ENCODE assay signal across 8 cellular contexts in the genomic region with DNA sequence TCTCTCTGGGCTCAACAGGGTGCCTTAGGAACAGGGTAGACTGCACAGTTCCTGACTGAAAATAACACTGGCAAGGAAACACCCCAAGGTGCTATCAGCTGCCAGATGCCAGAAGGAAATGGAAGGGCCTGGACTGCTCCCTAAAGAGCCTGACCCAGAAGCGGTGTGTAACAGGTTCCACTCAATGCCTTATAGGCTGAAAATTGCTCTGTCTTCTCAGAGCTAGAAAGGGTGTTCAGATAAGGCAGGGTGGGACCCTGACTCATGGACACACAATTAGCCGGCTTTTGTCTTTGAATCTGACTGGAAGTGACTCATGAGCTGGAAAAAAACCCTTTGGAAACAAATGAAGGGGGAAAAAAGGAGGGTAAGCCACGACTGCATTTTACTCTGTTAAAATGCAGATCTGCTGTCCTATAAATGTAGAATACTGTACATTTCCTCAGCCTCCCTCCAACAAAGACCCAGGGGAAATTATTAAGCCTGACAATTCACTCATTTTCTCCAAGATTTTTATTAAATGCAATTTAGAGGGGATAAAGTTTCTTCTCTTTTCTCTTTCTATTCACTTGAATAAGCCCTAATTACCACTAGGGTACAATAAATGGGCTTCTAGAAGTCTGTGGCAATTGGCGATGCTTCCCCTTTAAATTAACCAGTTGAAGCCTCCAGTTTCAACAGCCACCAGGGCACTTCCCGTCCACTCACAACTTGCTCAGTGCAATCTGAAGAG.
DNase-seq lines count a peak whose midpoint lies in the region; ATAC-seq, FAIRE-seq and TF ChIP-seq lines count a peak whose summit lies in the region.

No MANE protein-coding gene starts in this region.

- H3K27ac Mint-ChIP-seq in stimulated activated memory B cell treated with anti-CD40 and anti-IgM and Interleukin-4, amounts not matched to agents 10 μg/mL and 1 μg/mL and 100 μg/mL, for 72 hours = peak overlapping the region; percentile 96

- DNase-seq in HCT116 (ENCODE audit: low read depth, low spot score) (peak; percentile 97), OCI-M2 (lab: John Stamatoyannopoulos, UW; ENCODE audit: unreplicated experiment) (peak; percentile 70), GM12878 (ENCODE audit: low read depth, low spot score) (no peak), iris pigment epithelial cell (ENCODE audit: low read depth) (peak; percentile 94)

- POLR2A ChIA-PET in HCT116 (lab: Charles Lee) (interaction anchor here (0.7 to 5.6 kb wide), 11 partner anchors 10 to 307 kb away, joined by 3 to 50 read pairs (median 5); a partner anchor contains a TSS), GM12878 (lab: Charles Lee) (interaction anchor here (0.7 kb wide), 1 partner anchor 289 kb away, joined by 3 read pairs; no protein-coding TSS in a partner anchor)

- CTCF ChIA-PET in HCT116 (lab: Charles Lee) = interaction anchor here (1.5 to 1.6 kb wide), 3 partner anchors 11 to 307 kb away, joined by 3 to 5 read pairs (median 4); a partner anchor contains a TSS
- CTCF ChIA-PET in GM12878 (lab: Yijun Ruan, JAX) = interaction anchor here (0.7 to 1.1 kb wide), 2 partner anchors 40 to 158 kb away, joined by 3 to 4 read pairs; no protein-coding TSS in a partner anchor

- ATAC-seq in HCT116 = peak; percentile 65
- peak; percentile 42 for ATAC-seq in GM12878
- no peak for ATAC-seq in stimulated activated memory B cell treated with anti-CD40 and anti-IgM and Interleukin-4, amounts not matched to agents 10 μg/mL and 1 μg/mL and 100 μg/mL, for 72 hours
- ATAC-seq in GM19035 (IDR thresholded peaks at IDR 0.05; ENCODE audit: unreplicated experiment) = no peak
- ATAC-seq in GM21526 (IDR thresholded peaks at IDR 0.05; ENCODE audit: low FRiP score, unreplicated experiment) = no peak

- BruUV-seq in HCT116 (replicated peaks; lab: Mats Ljungman, UMichigan) (no TSS peak), GM12878 (replicated peaks; lab: Mats Ljungman, UMichigan) (no TSS peak)

- TF ChIP-seq RAD21 in HCT116 (IDR thresholded peaks at IDR 0.05; ENCODE audit: low read depth) (no peak), GM12878 (IDR thresholded peaks at IDR 0.05; ENCODE audit: insufficient read depth, low read depth, low read length) (no peak)

- H3K4me3 ChIP-seq in HCT116 (replicated peaks in 1 of 2; ENCODE audit: low read depth in 1 of 2, low read length in 2 of 2) (peak overlapping the region; percentile 23 to 50), GM12878 (peak overlapping the region; percentile 51; the same call in 1 of the 2 replicates)

- no peaks in the 10 kb centered on the region for H3K9me2 ChIP-seq in HCT116 (ENCODE audit: insufficient read depth)

- H3K36me3 ChIP-seq in HCT116 (ENCODE audit: control insufficient read depth in 1 of 2, insufficient read depth in 2 of 2, low read length in 2 of 2) (no peaks in the 10 kb centered on the region), GM12878 (ENCODE audit: control insufficient read depth in 2 of 2, insufficient read depth in 2 of 2, low read length in 1 of 2) (no peaks in the 10 kb centered on the region)

- no peaks in the 10 kb centered on the region for H3K9me3 Mint-ChIP-seq in stimulated activated memory B cell treated with anti-CD40 and anti-IgM and Interleukin-4, amounts not matched to agents 10 μg/mL and 1 μg/mL and 100 μg/mL, for 72 hours

- TF ChIP-seq EP300 in GM12878 (IDR thresholded peaks at IDR 0.05; ENCODE audit: borderline replicate concordance in 1 of 2, control insufficient read depth in 1 of 2, low read depth in 2 of 2, low read length in 2 of 2) = no peak

- H3K36me3 Mint-ChIP-seq in stimulated activated memory B cell treated with anti-CD40 and anti-IgM and Interleukin-4, amounts not matched to agents 10 μg/mL and 1 μg/mL and 100 μg/mL, for 72 hours = no peaks in the 10 kb centered on the region

- H3K4me2 ChIP-seq in HCT116 (ENCODE audit: low read length) (peak overlapping the region; percentile 78), GM12878 (ENCODE audit: control insufficient read depth, insufficient read depth) (peak overlapping the region; percentile 56)

- no peak for TF ChIP-seq CTCF in C4-2B (conservative IDR thresholded peaks at IDR 0.05)
- TF ChIP-seq CTCF in HCT116 (IDR thresholded peaks at IDR 0.05 in 2 of 3, conservative IDR thresholded peaks at IDR 0.05 in 1 of 3; ENCODE audit: borderline replicate concordance in 1 of 3, insufficient read depth in 1 of 3, low read depth in 2 of 3, low read length in 2 of 3) = no peak; a peak in 1 of 6 replicates
- TF ChIP-seq CTCF in GM12878 (IDR thresholded peaks at IDR 0.05 in 2 of 3, conservative IDR thresholded peaks at IDR 0.05 in 1 of 3; ENCODE audit: control insufficient read depth in 2 of 3, extremely low read depth in 1 of 3, insufficient read depth in 1 of 3, low read depth in 3 of 3, low read length in 3 of 3) = no peak; a peak in 1 of 6 replicates

- WGBS in GM12878 (ENCODE audit: insufficient coverage, insufficient replicate concordance, low lambda C conversion rate, missing lambda C conversion rate) = 59% methylated on average over 5 of the region's 5 CpGs

- peak overlapping the region; percentile 94 for H3K27ac ChIP-seq in C4-2B
- H3K27ac ChIP-seq in HCT116 (ENCODE audit: low read depth, low read length) = peak overlapping the region; percentile 97
- H3K27ac ChIP-seq in GM12878 (ENCODE audit: control insufficient read depth, insufficient read depth) = peak overlapping the region; percentile 81

- H2AFZ ChIP-seq in HCT116 (ENCODE audit: low read depth, low read length, poor library complexity, severe bottlenecking) (no peak overlapping the region), GM12878 (ENCODE audit: control insufficient read depth, low read depth, low read length) (no peak overlapping the region)

- FAIRE-seq in GM12878 (lab: Jason Lieb, UNC) = no peak

- SMC1A ChIA-PET in GM12878 (lab: Charles Lee; ENCODE audit: uncharacterized antibody, unreplicated experiment) = interaction anchor here (0.6 to 3.0 kb wide), 10 partner anchors 11 to 306 kb away, joined by 3 to 7 read pairs (median 3); no protein-coding TSS in a partner anchor

- H3K4me1 Mint-ChIP-seq in stimulated activated memory B cell treated with anti-CD40 and anti-IgM and Interleukin-4, amounts not matched to agents 10 μg/mL and 1 μg/mL and 100 μg/mL, for 72 hours = peaks cover 77% of the 10 kb centered on the region

- H3K4me1 ChIP-seq in HCT116 (ENCODE audit: control insufficient read depth in 1 of 2, insufficient read depth in 2 of 2, low read length in 2 of 2) = peaks cover 56 to 69% of the 10 kb centered on the region in 2 experiments
- H3K4me1 ChIP-seq in GM12878 (ENCODE audit: control insufficient read depth, insufficient read depth, low read length) = peaks cover 38% of the 10 kb centered on the region

- H3K27me3 ChIP-seq in HCT116 (ENCODE audit: insufficient read depth, low read length) (no peaks in the 10 kb centered on the region), GM12878 (replicated peaks in 1 of 2; ENCODE audit: control insufficient read depth in 2 of 2, insufficient read depth in 2 of 2, low read length in 1 of 2) (no peaks in the 10 kb centered on the region)

- H3K9me3 ChIP-seq in HCT116 (ENCODE audit: control insufficient read depth in 1 of 2, insufficient read depth in 1 of 2, low read depth in 1 of 2, low read length in 2 of 2) = no peaks in the 10 kb centered on the region
- H3K9me3 ChIP-seq in GM12878 (replicated peaks; ENCODE audit: control insufficient read depth, insufficient read depth, low read length) = no peaks in the 10 kb centered on the region

- TF ChIP-seq POLR2A in HCT116 (IDR thresholded peaks at IDR 0.05; ENCODE audit: borderline replicate concordance, extremely low read depth, insufficient read depth, insufficient read length) (peak; percentile 25), GM12878 (IDR thresholded peaks at IDR 0.05; ENCODE audit: low read depth, low read length) (no peak; the same call in 1 of the 2 replicates)

- H3K9ac ChIP-seq in HCT116 (ENCODE audit: low read length) (peak overlapping the region; percentile 70), GM12878 (ENCODE audit: control insufficient read depth, insufficient read depth, low read length) (peak overlapping the region; percentile 66)

- RAD21 ChIA-PET in HCT116 (lab: Charles Lee; ENCODE audit: low non-redundant PET in 1 of 2, low total read pairs in 2 of 2, uncharacterized antibody in 2 of 2, unreplicated experiment in 2 of 2) (interaction anchor here (0.8 to 1.3 kb wide), 5 partner anchors 10 to 160 kb away, joined by 3 to 4 read pairs (median 4); a partner anchor contains a TSS), GM12878 (lab: Charles Lee; ENCODE audit: unreplicated experiment) (interaction anchor here (0.9 to 1.5 kb wide), 3 partner anchors 19 to 163 kb away, joined by 3 read pairs; no protein-coding TSS in a partner anchor)

- H3K4me3 Mint-ChIP-seq in stimulated activated memory B cell treated with anti-CD40 and anti-IgM and Interleukin-4, amounts not matched to agents 10 μg/mL and 1 μg/mL and 100 μg/mL, for 72 hours = peak overlapping the region; percentile 86

- no peaks in the 10 kb centered on the region for H4K20me1 ChIP-seq in HCT116 (ENCODE audit: insufficient read depth)
- H4K20me1 ChIP-seq in GM12878 (ENCODE audit: control insufficient read depth, insufficient read depth) = no peaks in the 10 kb centered on the region

- no peaks in the 10 kb centered on the region for H3K27me3 Mint-ChIP-seq in stimulated activated memory B cell treated with anti-CD40 and anti-IgM and Interleukin-4, amounts not matched to agents 10 μg/mL and 1 μg/mL and 100 μg/mL, for 72 hours

- in situ Hi-C loops in GM12878 (cut with MboI) = loop anchor here (5.0 kb wide), 1 partner anchor 160 kb away; a partner anchor contains a TSS

- no peaks in the 10 kb centered on the region for H3K79me2 ChIP-seq in HCT116 (ENCODE audit: insufficient read depth, low read length)
- no peaks in the 10 kb centered on the region for H3K79me2 ChIP-seq in GM12878 (ENCODE audit: control insufficient read depth, insufficient read depth, low read length)

- intact Hi-C loops in HCT116 (cut with micrococcal nuclease) (loop anchor here (1.0 to 10.0 kb wide), 5 partner anchors 12 to 843 kb away; no protein-coding TSS in a partner anchor), GM12878 (cut with micrococcal nuclease; ENCODE audit: unreplicated experiment) (loop anchor here (1.0 to 5.0 kb wide), 5 partner anchors 39 to 305 kb away; no protein-coding TSS in a partner anchor)

TF ChIP-seq in HCT116, 20 proteins besides CTCF, POLR2A, EP300 and RAD21 (continues in another document):
- TF ChIP-seq, protein P1, sequence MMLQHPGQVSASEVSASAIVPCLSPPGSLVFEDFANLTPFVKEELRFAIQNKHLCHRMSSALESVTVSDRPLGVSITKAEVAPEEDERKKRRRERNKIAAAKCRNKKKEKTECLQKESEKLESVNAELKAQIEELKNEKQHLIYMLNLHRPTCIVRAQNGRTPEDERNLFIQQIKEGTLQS (IDR thresholded peaks at IDR 0.05) = no peak
- no peak for TF ChIP-seq EZH2 (IDR thresholded peaks at IDR 0.05)

TF ChIP-seq in GM12878, 131 proteins besides CTCF, POLR2A, EP300 and RAD21:
- TF ChIP-seq PAX5 (IDR thresholded peaks at IDR 0.05; ENCODE audit: borderline replicate concordance, low read depth, low read length) (0 out of 2 replicates have a peak, but pooled peaks have one; percentile 5), NBN (IDR thresholded peaks at IDR 0.05) (no peak), ZNF622 (IDR thresholded peaks at IDR 0.05) (no peak), STAT1 (conservative IDR thresholded peaks at IDR 0.05) (no peak), SPI1 (IDR thresholded peaks at IDR 0.05; ENCODE audit: borderline replicate concordance, insufficient read depth, low read depth, low read length) (peak; percentile 39; the same call in 1 of the 2 replicates)

Comparison
In these comparisons a context has a peak if more than half of its experiments do, and no peak if none do; other contexts are left out.
1. ATAC-seq: peak in HCT116 (single experiment) and GM12878 (single experiment); none in stimulated activated memory B cell treated with anti-CD40 and anti-IgM and Interleukin-4, amounts not matched to agents 10 μg/mL and 1 μg/mL and 100 μg/mL, for 72 hours (single experiment), GM19035 (single experiment) and GM21526 (single experiment).
2. Peak in every context shown above with its lines, with median percentiles within 50 percentile points of each other: H3K27ac ChIP-seq.